Comparison of ENCODE assay signal across 1 cellular context in genomic region chr6:16759646-16760535, GRCh38.
TF ChIP-seq lines count a peak whose summit lies in the region.

No MANE protein-coding gene starts in this region.

TF ChIP-seq in HepG2, 621 proteins besides CTCF, POLR2A, EP300 and RAD21 (continued from another document and continues in another):
- TF ChIP-seq, protein P1, sequence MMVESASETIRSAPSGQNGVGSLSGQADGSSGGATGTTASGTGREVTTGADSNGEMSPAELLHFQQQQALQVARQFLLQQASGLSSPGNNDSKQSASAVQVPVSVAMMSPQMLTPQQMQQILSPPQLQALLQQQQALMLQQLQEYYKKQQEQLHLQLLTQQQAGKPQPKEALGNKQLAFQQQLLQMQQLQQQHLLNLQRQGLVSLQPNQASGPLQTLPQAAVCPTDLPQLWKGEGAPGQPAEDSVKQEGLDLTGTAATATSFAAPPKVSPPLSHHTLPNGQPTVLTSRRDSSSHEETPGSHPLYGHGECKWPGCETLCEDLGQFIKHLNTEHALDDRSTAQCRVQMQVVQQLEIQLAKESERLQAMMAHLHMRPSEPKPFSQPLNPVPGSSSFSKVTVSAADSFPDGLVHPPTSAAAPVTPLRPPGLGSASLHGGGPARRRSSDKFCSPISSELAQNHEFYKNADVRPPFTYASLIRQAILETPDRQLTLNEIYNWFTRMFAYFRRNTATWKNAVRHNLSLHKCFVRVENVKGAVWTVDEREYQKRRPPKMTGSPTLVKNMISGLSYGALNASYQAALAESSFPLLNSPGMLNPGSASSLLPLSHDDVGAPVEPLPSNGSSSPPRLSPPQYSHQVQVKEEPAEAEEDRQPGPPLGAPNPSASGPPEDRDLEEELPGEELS (CRISPR knock-in tag; IDR thresholded peaks at IDR 0.05) = peak; percentile 68; the same call in 1 of the 2 replicates
- TF ChIP-seq ZNF460 (CRISPR knock-in tag; IDR thresholded peaks at IDR 0.05; ENCODE audit: borderline replicate concordance) (no peak; the same call in 1 of the 2 replicates), ZFP41 (CRISPR knock-in tag; IDR thresholded peaks at IDR 0.05; ENCODE audit: borderline replicate concordance) (peak; percentile 72; the same call in 1 of the 2 replicates), STAT6 (CRISPR knock-in tag; IDR thresholded peaks at IDR 0.05; ENCODE audit: borderline replicate concordance) (no peak), ZNF878 (CRISPR knock-in tag; IDR thresholded peaks at IDR 0.05) (0 out of 2 replicates have a peak, but pooled peaks have one; percentile 6), RFXAP (CRISPR knock-in tag; IDR thresholded peaks at IDR 0.05; ENCODE audit: borderline replicate concordance) (no peak), ZNF576 (CRISPR knock-in tag; IDR thresholded peaks at IDR 0.05) (no peak), SALL2 (CRISPR knock-in tag; IDR thresholded peaks at IDR 0.05) (peak; percentile 92; the same call in 1 of the 2 replicates), JARID2 (CRISPR knock-in tag; IDR thresholded peaks at IDR 0.05; ENCODE audit: insufficient replicate concordance) (no peak), YY1 (IDR thresholded peaks at IDR 0.05; ENCODE audit: insufficient read depth, insufficient replicate concordance, low read depth, low read length) (peak; percentile 39), AGO2 (optimal IDR thresholded peaks at IDR 0.05; ENCODE audit: low read depth, low read length) (peak; percentile 93), KDM6A (CRISPR knock-in tag; IDR thresholded peaks at IDR 0.05; ENCODE audit: low read depth) (0 out of 2 replicates have a peak, but pooled peaks have one; percentile 34), ZNF333 (CRISPR knock-in tag; IDR thresholded peaks at IDR 0.05; ENCODE audit: borderline replicate concordance) (peak; percentile 79; the same call in 1 of the 2 replicates), NR2C2 (CRISPR knock-in tag; IDR thresholded peaks at IDR 0.05; ENCODE audit: borderline replicate concordance) (no peak), SRSF4 (IDR thresholded peaks at IDR 0.05; ENCODE audit: low read depth, low read length, poor library complexity, severe bottlenecking) (peak; percentile 84), TARDBP (CRISPR knock-in tag; IDR thresholded peaks at IDR 0.05) (peak; percentile 76; the same call in 1 of the 2 replicates), KDM5A (IDR thresholded peaks at IDR 0.05; ENCODE audit: borderline replicate concordance, low read length) (peak; percentile 61; the same call in 1 of the 2 replicates), ETV5 (CRISPR knock-in tag; IDR thresholded peaks at IDR 0.05; ENCODE audit: borderline replicate concordance) (peak; percentile 55; the same call in 1 of the 2 replicates), ISX (CRISPR knock-in tag; conservative IDR thresholded peaks at IDR 0.05) (no peak; the same call in 1 of the 2 replicates), KLF15 (CRISPR knock-in tag; IDR thresholded peaks at IDR 0.05; ENCODE audit: borderline replicate concordance) (no peak), ZNF605 (CRISPR knock-in tag; IDR thresholded peaks at IDR 0.05) (peak; percentile 37; the same call in 1 of the 2 replicates), ZNF121 (CRISPR knock-in tag; IDR thresholded peaks at IDR 0.05) (0 out of 2 replicates have a peak, but pooled peaks have one; percentile 11), U2AF2 (IDR thresholded peaks at IDR 0.05; ENCODE audit: low read depth, low read length) (no peak), CERS6 (CRISPR knock-in tag; IDR thresholded peaks at IDR 0.05) (no peak), MATR3 (CRISPR knock-in tag; IDR thresholded peaks at IDR 0.05) (no peak), ZNF136 (CRISPR knock-in tag; IDR thresholded peaks at IDR 0.05; ENCODE audit: low read depth) (no peak; the same call in 1 of the 2 replicates), ZNF451 (CRISPR knock-in tag; IDR thresholded peaks at IDR 0.05) (peak; percentile 74; the same call in 1 of the 2 replicates), ZFP82 (CRISPR knock-in tag; IDR thresholded peaks at IDR 0.05; ENCODE audit: borderline replicate concordance) (peak; percentile 92), SMYD3 (CRISPR knock-in tag; IDR thresholded peaks at IDR 0.05) (peak; percentile 82), DMAP1 (CRISPR knock-in tag; IDR thresholded peaks at IDR 0.05) (peak; percentile 77), NFYC (CRISPR knock-in tag; IDR thresholded peaks at IDR 0.05) (no peak; the same call in 1 of the 2 replicates), ZBTB3 (CRISPR knock-in tag; IDR thresholded peaks at IDR 0.05; ENCODE audit: borderline replicate concordance, low read depth) (no peak), ZC3H13 (CRISPR knock-in tag; IDR thresholded peaks at IDR 0.05) (0 out of 2 replicates have a peak, but pooled peaks have one; percentile 57), ZNF776 (CRISPR knock-in tag; IDR thresholded peaks at IDR 0.05) (peak; percentile 82), FOXO4 (CRISPR knock-in tag; conservative IDR thresholded peaks at IDR 0.05) (no peak), AHR (CRISPR knock-in tag; IDR thresholded peaks at IDR 0.05) (peak; percentile 94), ATF7 (IDR thresholded peaks at IDR 0.05) (no peak), ATF7 (CRISPR knock-in tag; IDR thresholded peaks at IDR 0.05) (no peak), ZNF547 (CRISPR knock-in tag; IDR thresholded peaks at IDR 0.05) (peak; percentile 35; the same call in 1 of the 2 replicates), AGO1 (IDR thresholded peaks at IDR 0.05; ENCODE audit: low read depth, low read length, poor library complexity, severe bottlenecking) (peak; percentile 87), ZNF496 (CRISPR knock-in tag; IDR thresholded peaks at IDR 0.05; ENCODE audit: insufficient replicate concordance) (no peak), RNF2 (conservative IDR thresholded peaks at IDR 0.05; ENCODE audit: low read depth) (no peak), ZNF543 (CRISPR knock-in tag; IDR thresholded peaks at IDR 0.05) (no peak), ZNF629 (CRISPR knock-in tag; conservative IDR thresholded peaks at IDR 0.05) (0 out of 2 replicates have a peak, but pooled peaks have one; percentile 34), RARA (CRISPR knock-in tag; IDR thresholded peaks at IDR 0.05) (peak; percentile 62), SALL1 (CRISPR knock-in tag; IDR thresholded peaks at IDR 0.05) (peak; percentile 91), ZNF296 (CRISPR knock-in tag; conservative IDR thresholded peaks at IDR 0.05) (no peak), ZNF224 (CRISPR knock-in tag; IDR thresholded peaks at IDR 0.05) (no peak), CBX5 (CRISPR knock-in tag; IDR thresholded peaks at IDR 0.05; ENCODE audit: borderline replicate concordance) (peak; percentile 60; the same call in 1 of the 2 replicates), ZBTB43 (CRISPR knock-in tag; conservative IDR thresholded peaks at IDR 0.05) (peak; percentile 98), CCDC6 (CRISPR knock-in tag; IDR thresholded peaks at IDR 0.05) (no peak)
- TF ChIP-seq, protein P2, sequence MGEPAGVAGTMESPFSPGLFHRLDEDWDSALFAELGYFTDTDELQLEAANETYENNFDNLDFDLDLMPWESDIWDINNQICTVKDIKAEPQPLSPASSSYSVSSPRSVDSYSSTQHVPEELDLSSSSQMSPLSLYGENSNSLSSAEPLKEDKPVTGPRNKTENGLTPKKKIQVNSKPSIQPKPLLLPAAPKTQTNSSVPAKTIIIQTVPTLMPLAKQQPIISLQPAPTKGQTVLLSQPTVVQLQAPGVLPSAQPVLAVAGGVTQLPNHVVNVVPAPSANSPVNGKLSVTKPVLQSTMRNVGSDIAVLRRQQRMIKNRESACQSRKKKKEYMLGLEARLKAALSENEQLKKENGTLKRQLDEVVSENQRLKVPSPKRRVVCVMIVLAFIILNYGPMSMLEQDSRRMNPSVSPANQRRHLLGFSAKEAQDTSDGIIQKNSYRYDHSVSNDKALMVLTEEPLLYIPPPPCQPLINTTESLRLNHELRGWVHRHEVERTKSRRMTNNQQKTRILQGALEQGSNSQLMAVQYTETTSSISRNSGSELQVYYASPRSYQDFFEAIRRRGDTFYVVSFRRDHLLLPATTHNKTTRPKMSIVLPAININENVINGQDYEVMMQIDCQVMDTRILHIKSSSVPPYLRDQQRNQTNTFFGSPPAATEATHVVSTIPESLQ (CRISPR knock-in tag; conservative IDR thresholded peaks at IDR 0.05) = 0 out of 2 replicates have a peak, but pooled peaks have one; percentile 71
- TF ChIP-seq, protein P3, sequence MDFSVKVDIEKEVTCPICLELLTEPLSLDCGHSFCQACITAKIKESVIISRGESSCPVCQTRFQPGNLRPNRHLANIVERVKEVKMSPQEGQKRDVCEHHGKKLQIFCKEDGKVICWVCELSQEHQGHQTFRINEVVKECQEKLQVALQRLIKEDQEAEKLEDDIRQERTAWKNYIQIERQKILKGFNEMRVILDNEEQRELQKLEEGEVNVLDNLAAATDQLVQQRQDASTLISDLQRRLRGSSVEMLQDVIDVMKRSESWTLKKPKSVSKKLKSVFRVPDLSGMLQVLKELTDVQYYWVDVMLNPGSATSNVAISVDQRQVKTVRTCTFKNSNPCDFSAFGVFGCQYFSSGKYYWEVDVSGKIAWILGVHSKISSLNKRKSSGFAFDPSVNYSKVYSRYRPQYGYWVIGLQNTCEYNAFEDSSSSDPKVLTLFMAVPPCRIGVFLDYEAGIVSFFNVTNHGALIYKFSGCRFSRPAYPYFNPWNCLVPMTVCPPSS (IDR thresholded peaks at IDR 0.05) = no peak
- TF ChIP-seq, protein P4, sequence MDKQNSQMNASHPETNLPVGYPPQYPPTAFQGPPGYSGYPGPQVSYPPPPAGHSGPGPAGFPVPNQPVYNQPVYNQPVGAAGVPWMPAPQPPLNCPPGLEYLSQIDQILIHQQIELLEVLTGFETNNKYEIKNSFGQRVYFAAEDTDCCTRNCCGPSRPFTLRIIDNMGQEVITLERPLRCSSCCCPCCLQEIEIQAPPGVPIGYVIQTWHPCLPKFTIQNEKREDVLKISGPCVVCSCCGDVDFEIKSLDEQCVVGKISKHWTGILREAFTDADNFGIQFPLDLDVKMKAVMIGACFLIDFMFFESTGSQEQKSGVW (CRISPR knock-in tag; IDR thresholded peaks at IDR 0.05; ENCODE audit: borderline replicate concordance) = no peak
- TF ChIP-seq, protein P5, sequence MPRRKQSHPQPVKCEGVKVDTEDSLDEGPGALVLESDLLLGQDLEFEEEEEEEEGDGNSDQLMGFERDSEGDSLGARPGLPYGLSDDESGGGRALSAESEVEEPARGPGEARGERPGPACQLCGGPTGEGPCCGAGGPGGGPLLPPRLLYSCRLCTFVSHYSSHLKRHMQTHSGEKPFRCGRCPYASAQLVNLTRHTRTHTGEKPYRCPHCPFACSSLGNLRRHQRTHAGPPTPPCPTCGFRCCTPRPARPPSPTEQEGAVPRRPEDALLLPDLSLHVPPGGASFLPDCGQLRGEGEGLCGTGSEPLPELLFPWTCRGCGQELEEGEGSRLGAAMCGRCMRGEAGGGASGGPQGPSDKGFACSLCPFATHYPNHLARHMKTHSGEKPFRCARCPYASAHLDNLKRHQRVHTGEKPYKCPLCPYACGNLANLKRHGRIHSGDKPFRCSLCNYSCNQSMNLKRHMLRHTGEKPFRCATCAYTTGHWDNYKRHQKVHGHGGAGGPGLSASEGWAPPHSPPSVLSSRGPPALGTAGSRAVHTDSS (CRISPR knock-in tag; conservative IDR thresholded peaks at IDR 0.05) = no peak
- TF ChIP-seq, protein P6, sequence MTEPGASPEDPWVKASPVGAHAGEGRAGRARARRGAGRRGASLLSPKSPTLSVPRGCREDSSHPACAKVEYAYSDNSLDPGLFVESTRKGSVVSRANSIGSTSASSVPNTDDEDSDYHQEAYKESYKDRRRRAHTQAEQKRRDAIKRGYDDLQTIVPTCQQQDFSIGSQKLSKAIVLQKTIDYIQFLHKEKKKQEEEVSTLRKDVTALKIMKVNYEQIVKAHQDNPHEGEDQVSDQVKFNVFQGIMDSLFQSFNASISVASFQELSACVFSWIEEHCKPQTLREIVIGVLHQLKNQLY (CRISPR knock-in tag; IDR thresholded peaks at IDR 0.05) = no peak
